Comparison of ENCODE assay signal across 1 cellular context in the genomic region with DNA sequence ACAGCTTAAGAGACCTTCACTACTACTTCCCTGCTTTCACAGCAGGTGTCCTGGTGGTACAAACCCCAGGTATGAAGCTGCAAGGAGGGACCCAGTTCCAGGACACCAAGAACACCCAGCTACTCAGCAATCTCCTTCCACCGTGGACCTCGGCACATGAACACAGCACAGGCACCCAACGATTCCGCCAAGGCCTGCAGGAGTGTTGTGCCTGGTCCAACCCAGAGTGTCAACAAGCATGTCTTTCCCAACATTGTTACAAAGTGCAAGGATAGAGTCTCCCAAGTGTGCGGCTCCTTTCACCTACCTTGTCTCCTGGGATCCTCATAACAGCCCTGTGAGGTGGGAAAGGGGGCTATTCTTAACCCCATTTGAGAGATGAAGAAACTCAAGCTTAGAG.
TF ChIP-seq lines count a peak whose summit lies in the region.

No MANE protein-coding gene starts in this region.

TF ChIP-seq in WTC11, 78 proteins besides CTCF, POLR2A, EP300 and RAD21 (continued from another document):
- TF ChIP-seq, protein P1, sequence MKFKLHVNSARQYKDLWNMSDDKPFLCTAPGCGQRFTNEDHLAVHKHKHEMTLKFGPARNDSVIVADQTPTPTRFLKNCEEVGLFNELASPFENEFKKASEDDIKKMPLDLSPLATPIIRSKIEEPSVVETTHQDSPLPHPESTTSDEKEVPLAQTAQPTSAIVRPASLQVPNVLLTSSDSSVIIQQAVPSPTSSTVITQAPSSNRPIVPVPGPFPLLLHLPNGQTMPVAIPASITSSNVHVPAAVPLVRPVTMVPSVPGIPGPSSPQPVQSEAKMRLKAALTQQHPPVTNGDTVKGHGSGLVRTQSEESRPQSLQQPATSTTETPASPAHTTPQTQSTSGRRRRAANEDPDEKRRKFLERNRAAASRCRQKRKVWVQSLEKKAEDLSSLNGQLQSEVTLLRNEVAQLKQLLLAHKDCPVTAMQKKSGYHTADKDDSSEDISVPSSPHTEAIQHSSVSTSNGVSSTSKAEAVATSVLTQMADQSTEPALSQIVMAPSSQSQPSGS (CRISPR knock-in tag; IDR thresholded peaks at IDR 0.05; ENCODE audit: borderline replicate concordance, low read depth) = no peak
- no peak for TF ChIP-seq NFE2L1 (CRISPR knock-in tag; IDR thresholded peaks at IDR 0.05)
- TF ChIP-seq OVOL2 (CRISPR knock-in tag; IDR thresholded peaks at IDR 0.05; ENCODE audit: borderline replicate concordance) = no peak
